9 cellular contexts compared by ENCODE assay signal in genomic region chr5:76083555-76084495, GRCh38.
DNase-seq lines count a peak whose midpoint lies in the region; FAIRE-seq lines count a peak whose summit lies in the region.
"Had no signal": no experiment of that assay in that cellular context is flagged by ENCODE, and none has a peak within 500 bp of the region (broad histone marks: within the 10 kb centered on the region; RNA-seq: fewer than 3 reads in every experiment).

No MANE protein-coding gene starts in this region.

- peak; percentile 18 to 28 for DNase-seq in stimulated activated CD4-positive, alpha-beta T cell treated with anti-CD3 and anti-CD28 coated beads, Interleukin-2, amount 100 ng/mL, for 24 hours
- no peak for DNase-seq in stimulated activated CD4-positive, alpha-beta T cell treated with anti-CD3 and anti-CD28 coated beads, Interleukin-1b, Interleukin-23, amount 100 ng/mL, for 48 hours
- DNase-seq in activated T-cell treated with anti-CD3 and anti-CD28 coated beads, Interleukin-2, amount 50 U/mL, for 48 hours, result peak; percentile 49 to 54
- DNase-seq in kidney tubule cell (ENCODE audit: low spot score), result peak; percentile 4
- DNase-seq in urothelium cell line (ENCODE audit: low spot score), result peak; percentile 15
- DNase-seq in hippocampal formation (lab: John Stamatoyannopoulos, UW), result no peak
- DNase-seq in NCI-H1092 (lab: John Stamatoyannopoulos, UW), result no peak
- DNase-seq in SKM-1 treated with dmso at 0.1 percent for 144 hours (lab: John Stamatoyannopoulos, UW; ENCODE audit: unreplicated experiment), result no peak
- DNase-seq: NCI-H774 had no signal

- no peak for FAIRE-seq in urothelium cell line (lab: Jason Lieb, UNC)

Comparison
In these comparisons a context has a peak if more than half of its experiments do, and no peak if none do; other contexts are left out.
1. DNase-seq: peak in stimulated activated CD4-positive, alpha-beta T cell treated with anti-CD3 and anti-CD28 coated beads, Interleukin-2, amount 100 ng/mL, for 24 hours (2 of 2), activated T-cell treated with anti-CD3 and anti-CD28 coated beads, Interleukin-2, amount 50 U/mL, for 48 hours (2 of 2), kidney tubule cell (single experiment) and urothelium cell line (single experiment); none in stimulated activated CD4-positive, alpha-beta T cell treated with anti-CD3 and anti-CD28 coated beads, Interleukin-1b, Interleukin-23, amount 100 ng/mL, for 48 hours (single experiment), hippocampal formation (0 of 2), NCI-H1092 (single experiment) and SKM-1 treated with dmso at 0.1 percent for 144 hours (single experiment).